ENCODE assay signal across 25 cellular contexts in genomic region chr1:55353709-55354620, GRCh38.
DNase-seq lines count a peak whose midpoint lies in the region; ATAC-seq and TF ChIP-seq lines count a peak whose summit lies in the region.
"Had no signal": no experiment of that assay in that cellular context is flagged by ENCODE, and none has a peak within 500 bp of the region (broad histone marks: within the 10 kb centered on the region; RNA-seq: fewer than 3 reads in every experiment).

No MANE protein-coding gene starts in this region.

- no peaks in the 10 kb centered on the region for H3K79me2 ChIP-seq in mesendoderm (ENCODE audit: control insufficient read depth, insufficient read depth, low read length)

- no peak overlapping the region for H4K5ac ChIP-seq in mesendoderm (ENCODE audit: low read length)

- no peak overlapping the region for H3K9ac ChIP-seq in mesendoderm (ENCODE audit: low read length)

- H3K9me3 ChIP-seq in psoas muscle: no peaks in the 10 kb centered on the region
- H3K9me3 ChIP-seq: adrenal gland, pancreas, tibial nerve had no signal

- H3K56ac ChIP-seq in mesendoderm (ENCODE audit: low read length): no peak overlapping the region

- peak; percentile 55 for ATAC-seq in HG03520 (IDR thresholded peaks at IDR 0.05; ENCODE audit: unreplicated experiment)
- ATAC-seq in psoas muscle: peak in 3 of 4 donors; percentile 36 to 51 (median 38)
- ATAC-seq: activated CD8-positive, alpha-beta T cell treated with anti-CD3 and anti-CD28 coated beads for 36 hours; CD8-positive, alpha-beta T cell; natural killer cell; pancreas; stimulated activated naive CD8-positive, alpha-beta T cell treated with anti-CD3 and anti-CD28 coated beads, Interleukin-15, Interleukin-2, amounts not matched to agents 100 U/mL and 50 U/mL, for 24 hours had no signal

- no peak overlapping the region for H3K18ac ChIP-seq in mesendoderm (ENCODE audit: low read length)

- H3K4ac ChIP-seq in mesendoderm (ENCODE audit: low read depth, low read length): no peak overlapping the region

- H2BK15ac ChIP-seq in mesendoderm (replicated peaks; ENCODE audit: low read depth): no peak overlapping the region

- H3K79me1 ChIP-seq in mesendoderm (ENCODE audit: low read length): no peaks in the 10 kb centered on the region

- H2BK120ac ChIP-seq in mesendoderm (ENCODE audit: low read depth, low read length): no peak overlapping the region

- no peak overlapping the region for H2BK5ac ChIP-seq in mesendoderm (ENCODE audit: low read length)

- H3K4me1 ChIP-seq in psoas muscle: peaks cover 3% of the 10 kb centered on the region
- H3K4me1 ChIP-seq in mesendoderm (ENCODE audit: control insufficient read depth, low read depth, low read length): no peaks in the 10 kb centered on the region
- H3K4me1 ChIP-seq: adrenal gland, pancreas had no signal

- H3K27me3 ChIP-seq in psoas muscle (ENCODE audit: insufficient read depth in 3 of 3, low read length in 2 of 3) (no peaks in the 10 kb centered on the region), mesendoderm (ENCODE audit: insufficient read depth, low read length, poor library complexity) (no peaks in the 10 kb centered on the region)
- H3K27me3 ChIP-seq: adrenal gland, pancreas, tibial nerve had no signal

- no peak overlapping the region for H4K8ac ChIP-seq in mesendoderm (ENCODE audit: low read depth, low read length)

- peak; percentile 70 for DNase-seq in GM12865 (ENCODE audit: low read depth)
- peak; percentile 27 for DNase-seq in cerebellar cortex (ENCODE audit: low spot score)
- DNase-seq in psoas muscle: peak in 1 of 2 donors; percentile 64
- DNase-seq in T-helper 9 cell: no peak
- no peak for DNase-seq in NCI-H69 (lab: John Stamatoyannopoulos, UW)
- no peak for DNase-seq in NAMALWA (ENCODE audit: low spot score)
- DNase-seq in mesendoderm: no peak
- DNase-seq: activated CD8-positive, alpha-beta T cell treated with anti-CD3 and anti-CD28 coated beads for 36 hours; adrenal gland; CD8-positive, alpha-beta T cell; DND-41; hypothalamus; KG1; kidney; mesenchymal stem cell; natural killer cell; NCI-H1048; NCI-H2029 treated with DMSO at 0.1 percent for 48 hours; pancreas; RPMI8226; stimulated activated CD4-positive, alpha-beta T cell treated with anti-CD3 and anti-CD28 coated beads, Interleukin-1b, Interleukin-23, amount 100 ng/mL, for 48 hours; stimulated activated naive CD8-positive, alpha-beta T cell treated with anti-CD3 and anti-CD28 coated beads, Interleukin-15, Interleukin-2, amounts not matched to agents 100 U/mL and 50 U/mL, for 24 hours; T1000 had no signal

- WGBS in psoas muscle, 3 donors: 54 to 79% (median 60%) methylated on average over 10 of the region's 10 CpGs
- no CpG with 5 or more reads among the region's 10 CpGs for WGBS in mesendoderm (ENCODE audit: extremely low coverage, insufficient coverage, low lambda C conversion rate)

- H3K4me2 ChIP-seq in mesendoderm (ENCODE audit: low read length): no peak overlapping the region

- H2AK5ac ChIP-seq in mesendoderm (ENCODE audit: low read length): no peak overlapping the region

- H3K23ac ChIP-seq in mesendoderm (ENCODE audit: low read length): no peak overlapping the region

- TF ChIP-seq CTCF in GM12865 (IDR thresholded peaks at IDR 0.05; ENCODE audit: insufficient read depth, low read depth, low read length, missing control alignments): no peak
- TF ChIP-seq CTCF in psoas muscle (IDR thresholded peaks at IDR 0.05): no peak

- H3K4me3 ChIP-seq in GM12865 (ENCODE audit: low read depth, low read length) (no peak overlapping the region), psoas muscle (no peak overlapping the region), mesendoderm (ENCODE audit: low read length) (no peak overlapping the region)
- H3K4me3 ChIP-seq: adrenal gland, pancreas, tibial nerve had no signal

- H3K27ac ChIP-seq in psoas muscle (peak overlapping the region; percentile 27), mesendoderm (ENCODE audit: low read depth, low read length) (no peak overlapping the region)
- H3K27ac ChIP-seq: adrenal gland, pancreas had no signal

- H3K36me3 ChIP-seq in psoas muscle (ENCODE audit: insufficient read depth in 1 of 2, low read depth in 1 of 2) (no peaks in the 10 kb centered on the region), mesendoderm (ENCODE audit: control insufficient read depth, insufficient read depth, low read length) (no peaks in the 10 kb centered on the region)
- H3K36me3 ChIP-seq: adrenal gland, pancreas, tibial nerve had no signal

- intact Hi-C loops in psoas muscle (cut with DNase I): no loop called here

Comparison
In these comparisons a context has a peak if more than half of its experiments do, and no peak if none do; other contexts are left out.
1. DNase-seq: peak in GM12865 (single experiment) and cerebellar cortex (single experiment); none in T-helper 9 cell (single experiment), NCI-H69 (single experiment), NAMALWA (single experiment) and mesendoderm (single experiment).